In the genomic region with DNA sequence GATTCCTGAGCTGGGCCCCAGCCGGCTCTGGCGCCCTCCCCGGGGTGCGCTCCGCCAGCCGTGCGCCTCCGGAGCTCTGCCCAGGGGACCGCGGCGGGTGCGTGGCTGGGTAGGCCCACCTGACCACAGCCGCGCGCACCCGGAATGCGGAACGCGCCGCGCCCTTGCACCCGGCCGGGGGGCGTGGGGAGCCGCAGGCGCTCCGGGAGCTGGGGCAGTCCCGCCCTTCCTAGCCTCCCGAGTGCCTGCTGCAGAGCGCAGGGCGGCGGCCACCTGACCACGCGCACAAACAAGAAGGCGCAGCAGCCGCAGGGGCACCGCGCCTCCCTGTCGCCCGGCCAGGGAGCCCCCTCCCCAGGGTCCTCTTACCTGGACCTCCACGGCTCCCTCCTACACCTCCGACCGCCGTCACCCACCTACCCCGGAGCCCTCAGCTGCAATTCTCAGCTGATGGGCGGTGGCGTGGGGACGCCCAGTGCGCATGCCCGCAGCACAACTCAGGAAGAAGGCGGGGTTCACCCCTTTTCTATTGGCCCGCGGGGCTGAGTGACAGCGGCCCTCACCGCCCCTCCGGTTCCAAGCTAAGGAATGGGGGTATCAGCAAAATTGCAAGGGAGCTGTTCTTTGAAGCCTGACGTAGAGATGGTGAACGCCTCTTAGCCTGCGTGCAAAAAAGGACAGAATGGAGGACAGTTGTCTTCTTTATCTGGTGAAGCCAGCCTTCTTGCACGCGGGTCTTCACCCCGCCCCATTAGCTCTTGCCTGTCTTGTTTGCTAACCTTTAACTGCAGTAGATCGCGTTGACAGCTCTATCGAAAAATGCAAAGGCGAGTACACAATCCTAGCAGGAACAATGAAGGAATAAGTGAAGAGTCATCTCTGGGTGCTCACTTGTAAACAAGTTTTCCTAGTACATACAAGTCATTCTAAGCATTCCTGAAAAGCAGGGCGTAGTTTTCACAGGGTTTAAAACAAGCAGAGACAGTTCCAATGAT, we compare ENCODE assay signal across 8 cellular contexts. TPM values are rescaled to one million over a fixed set of nuclear protein-coding genes. Genes with fewer than 3 reads are reported as not detected.
DNase-seq lines count a peak whose midpoint lies in the region; ATAC-seq, FAIRE-seq and TF ChIP-seq lines count a peak whose summit lies in the region.

A gene with protein sequence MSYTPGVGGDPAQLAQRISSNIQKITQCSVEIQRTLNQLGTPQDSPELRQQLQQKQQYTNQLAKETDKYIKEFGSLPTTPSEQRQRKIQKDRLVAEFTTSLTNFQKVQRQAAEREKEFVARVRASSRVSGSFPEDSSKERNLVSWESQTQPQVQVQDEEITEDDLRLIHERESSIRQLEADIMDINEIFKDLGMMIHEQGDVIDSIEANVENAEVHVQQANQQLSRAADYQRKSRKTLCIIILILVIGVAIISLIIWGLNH (minus strand): TSS at position 479 of the 995 bp plus-strand sequence. CDS start 9,586 bp downstream, outside the sequence.

- peak within 1 kb of the TSS; percentile 80 for H3K4me3 ChIP-seq in AG04450 (ENCODE audit: low read depth, low read length)
- peak within 1 kb of the TSS; percentile 78 to 79 for H3K4me3 ChIP-seq in cardiac fibroblast (replicated peaks in 1 of 2; ENCODE audit: low read depth in 2 of 2, low read length in 2 of 2)
- peak within 1 kb of the TSS; percentile 90 to 93 for H3K4me3 ChIP-seq in small intestine (ENCODE audit: low read depth in 1 of 2, low read length in 2 of 2)

- peak within 1 kb of the TSS; percentile 96 for H3K4me3 Mint-ChIP-seq in activated B cell treated with CpG ODN at 0.5 μM for 24 hours

- peak; percentile 52 for DNase-seq in AG04450 (ENCODE audit: low read depth, low spot score)
- peak; percentile 43 for DNase-seq in NCI-H2227 treated with DMSO at 0.1 percent for 48 hours (lab: John Stamatoyannopoulos, UW)
- peak; percentile 89 for DNase-seq in activated B cell treated with CpG ODN at 0.5 μM for 24 hours
- peak; percentile 90 to 92 for DNase-seq in cardiac fibroblast (ENCODE audit: low read depth in 2 of 2)
- peak; percentile 93 for DNase-seq in iPS-NIHi11 (ENCODE audit: low spot score)
- DNase-seq in small intestine, result peak; percentile 97

- POLR2A ChIA-PET in AG04450 (lab: Yijun Ruan, JAX), result interaction anchor here (0.5 to 1.2 kb wide), 4 partner anchors 252 to 564 kb away, joined by 3 to 11 read pairs (median 3); partner anchors contain the start of genes RPS12 and SLC18B1
- POLR2A ChIA-PET in activated B cell treated with CpG ODN at 0.5 μM for 24 hours (lab: Charles Lee), result interaction anchor here (0.6 to 3.8 kb wide), 25 partner anchors 10 to 1440 kb away, joined by 3 to 79 read pairs (median 5); partner anchors contain the start of genes RPS12, SLC18B1 and TBPL1

- TF ChIP-seq CTCF in AG04450 (IDR thresholded peaks at IDR 0.05; ENCODE audit: low read depth, low read length) (no peak), activated B cell treated with CpG ODN at 0.5 μM for 24 hours (IDR thresholded peaks at IDR 0.05) (no peak), cardiac fibroblast (IDR thresholded peaks at IDR 0.05; ENCODE audit: low read depth, low read length) (no peak)

- peaks cover 33% of the 10 kb centered on the region for H3K36me3 Mint-ChIP-seq in activated B cell treated with CpG ODN at 0.5 μM for 24 hours (ENCODE audit: low read depth)

- H3K27me3 ChIP-seq in AG04450 (ENCODE audit: control insufficient read depth, insufficient read depth, low read length) (peaks cover 3% of the 10 kb centered on the region), small intestine (ENCODE audit: control insufficient read depth in 2 of 2, insufficient read depth in 2 of 2, low read length in 2 of 2) (no peaks in the 10 kb centered on the region)

- WGBS in small intestine, 3 donors, result 1% methylated on average over 44 to 67 of the region's 67 CpGs

- CTCF ChIA-PET in AG04450 (lab: Charles Lee), result interaction anchor here (1.2 to 2.5 kb wide), 3 partner anchors 18 to 598 kb away, joined by 3 to 11 read pairs (median 8); no protein-coding TSS in a partner anchor
- CTCF ChIA-PET in activated B cell treated with CpG ODN at 0.5 μM for 24 hours (lab: Charles Lee), result interaction anchor here (0.6 to 2.6 kb wide), 13 partner anchors 13 to 245 kb away, joined by 3 to 21 read pairs (median 4); partner anchors contain the start of gene VNN2

- H3K4me1 ChIP-seq in small intestine (ENCODE audit: control insufficient read depth in 2 of 2, insufficient read depth in 1 of 2, low read depth in 1 of 2, low read length in 1 of 2), result peaks cover 4 to 15% of the 10 kb centered on the region in 2 donors

- H3K9me3 ChIP-seq in AG04450 (ENCODE audit: control insufficient read depth, insufficient read depth, low read length) (no peaks in the 10 kb centered on the region), small intestine (ENCODE audit: control insufficient read depth, low read depth) (no peaks in the 10 kb centered on the region)

- FAIRE-seq in small intestine (lab: Jason Lieb, UNC), result no peak

- intact Hi-C loops in activated B cell treated with CpG ODN at 0.5 μM for 24 hours (cut with micrococcal nuclease), result loop anchor here (1.0 to 10.0 kb wide), 9 partner anchors 15 to 1732 kb away; partner anchors contain the start of genes EPB41L2, MED23, RPS12 and TBPL1

- H3K27ac Mint-ChIP-seq in activated B cell treated with CpG ODN at 0.5 μM for 24 hours, result peak within 1 kb of the TSS; percentile 97

- ATAC-seq in GM18873 (IDR thresholded peaks at IDR 0.05; ENCODE audit: low FRiP score, unreplicated experiment) (peak; percentile 92), HG03135 (IDR thresholded peaks at IDR 0.05; ENCODE audit: unreplicated experiment) (peak; percentile 91), activated B cell treated with CpG ODN at 0.5 μM for 24 hours (ENCODE audit: low read depth) (peak; percentile 82)

- H3K4me1 Mint-ChIP-seq in activated B cell treated with CpG ODN at 0.5 μM for 24 hours, result peaks cover 68% of the 10 kb centered on the region

- peaks cover 2 to 6% of the 10 kb centered on the region in 2 donors for H3K36me3 ChIP-seq in small intestine (ENCODE audit: control insufficient read depth in 2 of 2, insufficient read depth in 2 of 2, low read length in 2 of 2)

- H3K27me3 Mint-ChIP-seq in activated B cell treated with CpG ODN at 0.5 μM for 24 hours, result no peaks in the 10 kb centered on the region

- H3K27ac ChIP-seq in AG04450 (ENCODE audit: low read depth, low read length) (peak within 1 kb of the TSS; percentile 25), small intestine (ENCODE audit: low read depth in 1 of 2, low read length in 1 of 2) (peak within 1 kb of the TSS; percentile 81 to 88)

- no peaks in the 10 kb centered on the region for H3K9me3 Mint-ChIP-seq in activated B cell treated with CpG ODN at 0.5 μM for 24 hours

RNA-seq across cellular contexts. Expression of the gene that starts here (rescaled TPM):
- polyA plus RNA-seq in AG04450 (2011; rRNA removed) (37.0 and 42.7 TPM in 2 replicates), small intestine (10 to 100 TPM; 24.7 to 35.4 (median 33.8) TPM)
- 43.2 and 53.3 TPM in 2 replicates for polyA minus RNA-seq in AG04450 (2011; rRNA and poly(A)+ RNA removed)
- 109 and 138 TPM in 2 replicates for total RNA-seq in activated B cell treated with CpG ODN at 0.5 μM for 24 hours

Comparison
In these comparisons a context has a peak if more than half of its experiments do, and no peak if none do; other contexts are left out.
1. Peak in every context shown above with its lines: DNase-seq, ATAC-seq, H3K4me3 ChIP-seq and H3K27ac ChIP-seq.
2. DNase-seq: peak in every context shown above with its lines; median percentile 97 in small intestine; 93 in iPS-NIHi11; 91 in cardiac fibroblast; 89 in activated B cell treated with CpG ODN at 0.5 μM for 24 hours; 52 in AG04450; 43 in NCI-H2227 treated with DMSO at 0.1 percent for 48 hours.